ENCODE assay signal across 17 cellular contexts in genomic region chr10:88733215-88733614, GRCh38. TPM values are rescaled to one million over a fixed set of nuclear protein-coding genes. Genes with fewer than 3 reads are reported as not detected.
A peak's percentile ranks its signal among the peaks of the same experiment; 100 is the strongest.
DNase-seq lines count a peak whose midpoint lies in the region; ATAC-seq, FAIRE-seq and TF ChIP-seq lines count a peak whose summit lies in the region.
"Had no signal": no experiment of that assay in that cellular context is flagged by ENCODE, and none has a peak within 500 bp of the region (broad histone marks: within the 10 kb centered on the region; RNA-seq: fewer than 3 reads in every experiment).

No MANE protein-coding gene starts in this region.

- H3K9me3 Mint-ChIP-seq in naive B cell, result no peaks in the 10 kb centered on the region

- H3K4me3 Mint-ChIP-seq in naive B cell, result no peak overlapping the region

- TF ChIP-seq POLR2A in GM12891 (IDR thresholded peaks at IDR 0.05; ENCODE audit: low read depth, low read length), result no peak

- FAIRE-seq in GM12891 (lab: Jason Lieb, UNC), result peak; percentile 84

- ATAC-seq in naive B cell (ENCODE audit: low read depth in 2 of 2), result peak; percentile 43 to 49
- ATAC-seq: HCT116 had no signal

- peaks cover 0 to 6% (median 2%) of the 10 kb centered on the region in 3 donors for H3K27me3 Mint-ChIP-seq in naive B cell

- H3K36me3 Mint-ChIP-seq in naive B cell, result no peaks in the 10 kb centered on the region

- DNase-seq in GM12891 (ENCODE audit: insufficient read length, low spot score) (no peak), GM20000 (ENCODE audit: low spot score) (peak; percentile 22), NCI-H82 (lab: John Stamatoyannopoulos, UW) (peak; percentile 71), naive B cell (no peak), RKO (ENCODE audit: low spot score) (no peak), NCI-H1694 treated with DMSO at 0.1 percent for 48 hours (lab: John Stamatoyannopoulos, UW) (no peak), mesenteric fat pad (ENCODE audit: low spot score) (no peak)
- DNase-seq: DMS 273 treated with DMSO at 0.1 percent for 48 hours, Kasumi-1, NCI-H1436 treated with DMSO at 0.1 percent for 48 hours, NCI-H2081 treated with DMSO at 0.1 percent for 48 hours, NCI-H446, NCI-H748 treated with DMSO at 0.1 percent for 48 hours, RPMI8226, SW 1271 had no signal

- peaks cover 7 to 16% (median 10%) of the 10 kb centered on the region in 3 donors for H3K4me1 Mint-ChIP-seq in naive B cell

- H3K27ac Mint-ChIP-seq in naive B cell, result no peak overlapping the region

- TF ChIP-seq CTCF in GM20000 (IDR thresholded peaks at IDR 0.05; ENCODE audit: extremely low read depth, missing control alignments), result no peak

TF ChIP-seq in GM12891, 5 proteins besides CTCF, POLR2A, EP300 and RAD21:
- TF ChIP-seq POU2F2 (IDR thresholded peaks at IDR 0.05; ENCODE audit: low read depth, low read length), result no peak
- TF ChIP-seq SPI1 (IDR thresholded peaks at IDR 0.05; ENCODE audit: low read depth, low read length), result no peak
- TF ChIP-seq TAF1 (IDR thresholded peaks at IDR 0.05; ENCODE audit: low read depth, low read length), result no peak
- TF ChIP-seq POLR2AphosphoS5 (IDR thresholded peaks at IDR 0.05; ENCODE audit: low read depth, low read length), result no peak
- TF ChIP-seq PAX5 (IDR thresholded peaks at IDR 0.05; ENCODE audit: insufficient read depth, low read length, severe bottlenecking), result peak; percentile 60

RNA-seq across cellular contexts. Expression of gene LIPN, which starts 26.6 kb away (rescaled TPM):
- polyA plus RNA-seq in GM12891 (2012; ENCODE audit: low read depth, missing spikeins), result 0.22 TPM
- under 1 TPM in 2 of 6 donors, not detected in 4; 0.30 to 0.50 TPM for polyA plus RNA-seq in naive B cell (ENCODE audit: low read depth in 6 of 6)
- 0.74 TPM for total RNA-seq in mesenteric fat pad
- polyA plus RNA-seq: BJ had no signal

RNA-seq across cellular contexts. Expression of gene LIPK, which starts 27.2 kb away (rescaled TPM):
- not detected for polyA plus RNA-seq in GM12891 (2012; ENCODE audit: low read depth, missing spikeins)
- not detected for polyA plus RNA-seq in naive B cell (ENCODE audit: low read depth in 6 of 6)
- not detected for total RNA-seq in mesenteric fat pad
- polyA plus RNA-seq: BJ had no signal

Comparison
In these comparisons a context has a peak if more than half of its experiments do, and no peak if none do; other contexts are left out.
1. DNase-seq: peak in GM20000 (single experiment) and NCI-H82 (single experiment); none in GM12891 (single experiment), naive B cell (single experiment), RKO (single experiment), NCI-H1694 treated with DMSO at 0.1 percent for 48 hours (single experiment) and mesenteric fat pad (single experiment).